Comparison of ENCODE assay signal across 21 cellular contexts in genomic region chr12:129641916-129642315, GRCh38.
DNase-seq lines count a peak whose midpoint lies in the region; ATAC-seq and TF ChIP-seq lines count a peak whose summit lies in the region.
"Had no signal": no experiment of that assay in that cellular context is flagged by ENCODE, and none has a peak within 500 bp of the region (broad histone marks: within the 10 kb centered on the region; RNA-seq: fewer than 3 reads in every experiment).

No MANE protein-coding gene starts in this region.

- no peak for TF ChIP-seq CTCF in prostate gland (IDR thresholded peaks at IDR 0.05)
- no peak for TF ChIP-seq CTCF in colonic mucosa (IDR thresholded peaks at IDR 0.05)

- in situ Hi-C loops in G401 (cut with HindIII; ENCODE audit: low sequenced_read_pairs) = no loop called here

- H3K4me1 ChIP-seq in prostate gland (replicated peaks) = no peaks in the 10 kb centered on the region
- no peaks in the 10 kb centered on the region for H3K4me1 ChIP-seq in colonic mucosa
- H3K4me1 ChIP-seq: BE2C, Peyer's patch had no signal

- H3K9me3 ChIP-seq in prostate gland (no peaks in the 10 kb centered on the region), colonic mucosa (no peaks in the 10 kb centered on the region)
- H3K9me3 ChIP-seq: BE2C, MG63, Peyer's patch had no signal

- intact Hi-C loops in prostate gland (cut with DNase I) (no loop called here), colonic mucosa (cut with DNase I) (no loop called here)

- H3K36me3 ChIP-seq in prostate gland (no peaks in the 10 kb centered on the region), colonic mucosa (no peaks in the 10 kb centered on the region)
- H3K36me3 ChIP-seq: BE2C, MG63, Peyer's patch had no signal

- H3K27ac ChIP-seq in prostate gland = no peak overlapping the region
- H3K27ac ChIP-seq in colonic mucosa = no peak overlapping the region
- H3K27ac ChIP-seq: Peyer's patch had no signal

- H3K4me3 ChIP-seq in prostate gland = no peak overlapping the region
- no peak overlapping the region for H3K4me3 ChIP-seq in colonic mucosa
- H3K4me3 ChIP-seq: GM12878, MG63, Peyer's patch had no signal

- ATAC-seq in esophagus mucosa = peak; percentile 33
- ATAC-seq: GM12878 had no signal

- DNase-seq in G401 (ENCODE audit: low spot score) = peak; percentile 1
- DNase-seq in RPMI7951 (ENCODE audit: low read depth) = peak; percentile 15
- peak; percentile 38 for DNase-seq in prostate gland (ENCODE audit: low spot score)
- no peak for DNase-seq in colonic mucosa
- DNase-seq in NCI-H2196 treated with DMSO at 0.1 percent for 48 hours (lab: John Stamatoyannopoulos, UW; ENCODE audit: unreplicated experiment) = no peak
- DNase-seq in activated effector memory CD4-positive, alpha-beta T cell treated with anti-CD3 and anti-CD28 coated beads, Interleukin-2, amount 50 U/mL, for 16 hours = no peak
- DNase-seq: BE2C, DMS53, H9, HFFc6, Kasumi-1, MG63, NCI-H1417, NCI-H1694 treated with DMSO at 0.1 percent for 48 hours, NCI-H2227 treated with DMSO at 0.1 percent for 48 hours, NCI-H510A, NCI-H774, Peyer's patch, Right ventricle myocardium superior had no signal

- no peak overlapping the region for H3K9ac ChIP-seq in colonic mucosa (ENCODE audit: low read depth in 2 of 2, low read length in 2 of 2)

- TF ChIP-seq POLR2A in prostate gland (IDR thresholded peaks at IDR 0.05) = no peak

- 4% methylated on average over 6 of the region's 6 CpGs for WGBS in prostate gland

- H3K27me3 ChIP-seq in prostate gland (replicated peaks; ENCODE audit: insufficient read depth) (no peaks in the 10 kb centered on the region), colonic mucosa (no peaks in the 10 kb centered on the region)
- H3K27me3 ChIP-seq: BE2C, MG63, Peyer's patch had no signal

Comparison
In these comparisons a context has a peak if more than half of its experiments do, and no peak if none do; other contexts are left out.
1. DNase-seq: peak in G401 (single experiment), RPMI7951 (single experiment) and prostate gland (single experiment); none in colonic mucosa (single experiment), NCI-H2196 treated with DMSO at 0.1 percent for 48 hours (single experiment) and activated effector memory CD4-positive, alpha-beta T cell treated with anti-CD3 and anti-CD28 coated beads, Interleukin-2, amount 50 U/mL, for 16 hours (single experiment).